In the genomic region with DNA sequence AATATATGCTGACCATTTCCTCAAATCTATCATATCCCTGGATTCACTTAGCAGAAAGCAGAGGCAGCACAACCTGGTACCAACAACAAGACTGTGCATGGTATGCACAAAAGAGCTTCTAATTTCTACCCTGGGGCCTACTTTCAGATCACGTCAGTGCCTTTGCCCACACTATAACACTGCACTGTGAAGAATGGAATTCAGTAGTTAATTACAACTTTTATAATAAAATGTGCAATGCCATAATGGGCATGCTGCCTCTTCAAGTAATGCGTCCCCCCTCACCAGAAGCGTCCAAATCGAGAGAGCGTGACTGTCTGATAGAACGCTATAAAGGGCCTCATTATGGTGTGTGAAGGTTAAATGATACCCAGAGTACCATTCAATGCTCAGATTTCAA, we compare ENCODE assay signal across 24 cellular contexts.
DNase-seq lines count a peak whose midpoint lies in the region; ATAC-seq and TF ChIP-seq lines count a peak whose summit lies in the region.
"Had no signal": no experiment of that assay in that cellular context is flagged by ENCODE, and none has a peak within 500 bp of the region (broad histone marks: within the 10 kb centered on the region; RNA-seq: fewer than 3 reads in every experiment).

No MANE protein-coding gene starts in this region.

- no peaks in the 10 kb centered on the region for H3K9me2 ChIP-seq in MM.1S (replicated peaks; ENCODE audit: insufficient read depth, low read length)
- 0 out of 2 replicates have a peak, but pooled peaks cover 3% of the 10 kb centered on the region for H3K9me2 ChIP-seq in OCI-LY7 (ENCODE audit: insufficient read depth, low read length)

- H3K27ac Mint-ChIP-seq in memory B cell, result peak overlapping the region; percentile 28
- H3K27ac Mint-ChIP-seq in CD4-positive, alpha-beta T cell, result no peak overlapping the region
- H3K27ac Mint-ChIP-seq: CD8-positive, alpha-beta T cell had no signal

- H3K36me3 ChIP-seq in DND-41 (ENCODE audit: insufficient read depth, low read length), result no peaks in the 10 kb centered on the region
- H3K36me3 ChIP-seq in MM.1S (replicated peaks; ENCODE audit: insufficient read depth, low read length), result no peaks in the 10 kb centered on the region
- no peaks in the 10 kb centered on the region for H3K36me3 ChIP-seq in OCI-LY7 (ENCODE audit: insufficient read depth, low read length)
- H3K36me3 ChIP-seq: esophagus muscularis mucosa, transverse colon had no signal

- no peak for ATAC-seq in DND-41 (ENCODE audit: insufficient read depth, low read depth)
- ATAC-seq in memory B cell (ENCODE audit: low read depth), result no peak
- ATAC-seq in CD4-positive, alpha-beta T cell (ENCODE audit: poor library complexity), result no peak
- ATAC-seq: body of pancreas; CD8-positive, alpha-beta T cell; left cardiac atrium; stimulated activated naive CD8-positive, alpha-beta T cell treated with anti-CD3 and anti-CD28 coated beads, Interleukin-15, Interleukin-2, amounts not matched to agents 100 U/mL and 50 U/mL, for 24 hours had no signal

- H3K4me1 ChIP-seq in DND-41 (ENCODE audit: insufficient read depth, low read length) (peaks cover 20% of the 10 kb centered on the region), MM.1S (ENCODE audit: low read length) (peaks cover 21% of the 10 kb centered on the region), OCI-LY7 (ENCODE audit: insufficient read depth, low read length, poor library complexity, severe bottlenecking) (peaks cover 5% of the 10 kb centered on the region)
- H3K4me1 ChIP-seq: body of pancreas, esophagus muscularis mucosa, transverse colon had no signal

- intact Hi-C loops in CD4-positive, alpha-beta T cell (cut with DNase I, micrococcal nuclease), result no loop called here
- intact Hi-C loops in OCI-LY7 (cut with micrococcal nuclease; ENCODE audit: unreplicated experiment), result no loop called here

- no peak overlapping the region for H3K4me2 ChIP-seq in DND-41 (ENCODE audit: insufficient read depth, low read length)
- peak overlapping the region; percentile 39; the same call in 1 of the 2 replicates for H3K4me2 ChIP-seq in MM.1S (ENCODE audit: low read depth, low read length)
- H3K4me2 ChIP-seq in OCI-LY7 (ENCODE audit: low read length), result no peak overlapping the region

- H3F3A ChIP-seq in MM.1S (ENCODE audit: insufficient read depth, low read length), result peaks cover 11% of the 10 kb centered on the region

- peak overlapping the region; percentile 37; the same call in 1 of the 2 replicates for H3K27ac ChIP-seq in DND-41 (ENCODE audit: low read length)
- H3K27ac ChIP-seq in MM.1S (ENCODE audit: low read length), result no peak overlapping the region
- H3K27ac ChIP-seq in CD4-positive, alpha-beta T cell (ENCODE audit: low read depth, low read length), result no peak overlapping the region
- H3K27ac ChIP-seq in OCI-LY7 (ENCODE audit: low read depth, low read length, poor library complexity, severe bottlenecking), result no peak overlapping the region
- H3K27ac ChIP-seq: body of pancreas, esophagus muscularis mucosa, VCaP had no signal

- TF ChIP-seq CTCF in DND-41 (IDR thresholded peaks at IDR 0.05; ENCODE audit: borderline replicate concordance, extremely low read depth, low read length, poor library complexity, severe bottlenecking) (no peak), MM.1S (IDR thresholded peaks at IDR 0.05; ENCODE audit: low read length) (no peak), OCI-LY7 (conservative IDR thresholded peaks at IDR 0.05; ENCODE audit: low read length) (no peak)
- TF ChIP-seq CTCF in CD4-positive, alpha-beta T cell (IDR thresholded peaks at IDR 0.05), result no peak

- H3K9me3 Mint-ChIP-seq in memory B cell, result no peaks in the 10 kb centered on the region
- H3K9me3 Mint-ChIP-seq in CD4-positive, alpha-beta T cell, result no peaks in the 10 kb centered on the region
- H3K9me3 Mint-ChIP-seq: CD8-positive, alpha-beta T cell had no signal

- POLR2A ChIA-PET in CD4-positive, alpha-beta T cell (lab: Charles Lee), result no interaction called here
- POLR2A ChIA-PET in OCI-LY7 (lab: Charles Lee), result no interaction called here

- H3K27me3 Mint-ChIP-seq in memory B cell, result no peaks in the 10 kb centered on the region
- H3K27me3 Mint-ChIP-seq in CD4-positive, alpha-beta T cell, result no peaks in the 10 kb centered on the region

- H3K27me3 ChIP-seq in DND-41 (ENCODE audit: insufficient read depth, low read length, poor library complexity) (no peaks in the 10 kb centered on the region), MM.1S (replicated peaks; ENCODE audit: insufficient read depth, low read length) (no peaks in the 10 kb centered on the region)
- no peaks in the 10 kb centered on the region for H3K27me3 ChIP-seq in CD4-positive, alpha-beta T cell (ENCODE audit: control insufficient read depth, insufficient read depth, low read length)
- H3K27me3 ChIP-seq: body of pancreas, esophagus muscularis mucosa, transverse colon had no signal

- peak overlapping the region; percentile 67 for H2AFZ ChIP-seq in DND-41 (ENCODE audit: low read depth, low read length)
- H2AFZ ChIP-seq in MM.1S (ENCODE audit: low read length), result no peak overlapping the region
- H2AFZ ChIP-seq in OCI-LY7 (ENCODE audit: low read length), result no peak overlapping the region; the same call in 1 of the 2 replicates

- peaks cover 18% of the 10 kb centered on the region for H3K4me1 Mint-ChIP-seq in memory B cell
- peaks cover 4% of the 10 kb centered on the region for H3K4me1 Mint-ChIP-seq in CD4-positive, alpha-beta T cell (ENCODE audit: low read depth)

- H3K9me3 ChIP-seq in DND-41 (ENCODE audit: insufficient read depth, low read length, severe bottlenecking), result no peaks in the 10 kb centered on the region
- no peaks in the 10 kb centered on the region for H3K9me3 ChIP-seq in MM.1S (replicated peaks; ENCODE audit: insufficient read depth, low read length)
- H3K9me3 ChIP-seq in CD4-positive, alpha-beta T cell (ENCODE audit: control insufficient read depth, low read length), result no peaks in the 10 kb centered on the region
- no peaks in the 10 kb centered on the region for H3K9me3 ChIP-seq in OCI-LY7 (ENCODE audit: low read length)
- H3K9me3 ChIP-seq: body of pancreas, esophagus muscularis mucosa, transverse colon had no signal

- H4K20me1 ChIP-seq in DND-41 (ENCODE audit: insufficient read depth, low read length) (no peaks in the 10 kb centered on the region), MM.1S (ENCODE audit: insufficient read depth, low read length) (no peaks in the 10 kb centered on the region), OCI-LY7 (ENCODE audit: insufficient read depth, low read length) (no peaks in the 10 kb centered on the region)

- peaks cover 2% of the 10 kb centered on the region for H3K36me3 Mint-ChIP-seq in memory B cell
- H3K36me3 Mint-ChIP-seq in CD4-positive, alpha-beta T cell (ENCODE audit: low read depth), result no peaks in the 10 kb centered on the region
- H3K36me3 Mint-ChIP-seq: CD8-positive, alpha-beta T cell had no signal

- H3K79me2 ChIP-seq in DND-41 (ENCODE audit: insufficient read depth, low read length), result no peaks in the 10 kb centered on the region
- no peaks in the 10 kb centered on the region for H3K79me2 ChIP-seq in MM.1S (ENCODE audit: low read length)
- no peaks in the 10 kb centered on the region for H3K79me2 ChIP-seq in OCI-LY7 (ENCODE audit: insufficient read depth, low read depth, low read length)

- CTCF ChIA-PET in CD4-positive, alpha-beta T cell (lab: Charles Lee), result no interaction called here
- CTCF ChIA-PET in OCI-LY7 (lab: Charles Lee; ENCODE audit: unreplicated experiment), result no interaction called here

- H3K9ac ChIP-seq in DND-41 (ENCODE audit: low read depth, low read length), result no peak overlapping the region
- H3K9ac ChIP-seq in MM.1S (ENCODE audit: low read length), result no peak overlapping the region

- DNase-seq in DND-41, result no peak
- DNase-seq in MM.1S, result no peak
- DNase-seq in NCI-H69 (lab: John Stamatoyannopoulos, UW), result peak; percentile 83
- no peak for DNase-seq in memory B cell (ENCODE audit: low spot score in 2 of 2)
- DNase-seq in CD4-positive, alpha-beta T cell, result no peak
- DNase-seq in OCI-LY7 (ENCODE audit: low spot score), result no peak
- DNase-seq in H4 (ENCODE audit: low spot score), result no peak
- DNase-seq: activated CD4-positive, alpha-beta T cell treated with anti-CD3 and anti-CD28 coated beads, Interleukin-2, amount 50 U/mL, for 1 hour; activated CD8-positive, alpha-beta memory T cell treated with anti-CD3 and anti-CD28 coated beads, Interleukin-2, amount 50 U/mL, for 4 hours; activated effector memory CD4-positive, alpha-beta T cell treated with Interleukin-2 at 50 U/mL for 16 hours; body of pancreas; CD8-positive, alpha-beta T cell; DMS53; effector memory CD4-positive, alpha-beta T cell; H7; Karpas-422; left cardiac atrium; NCI-H524; stimulated activated CD4-positive, alpha-beta T cell treated with anti-CD3 and anti-CD28 coated beads, Interleukin-4, amount 100 ng/mL, for 1 hour; stimulated activated naive CD8-positive, alpha-beta T cell treated with anti-CD3 and anti-CD28 coated beads, Interleukin-15, Interleukin-2, amounts not matched to agents 100 U/mL and 50 U/mL, for 24 hours; transverse colon had no signal

- no TSS peak for BruUV-seq in OCI-LY7 (replicated peaks; lab: Mats Ljungman, UMichigan)

- H3K4me3 ChIP-seq in DND-41 (ENCODE audit: low read depth in 1 of 2, low read length in 2 of 2), result no peak overlapping the region
- H3K4me3 ChIP-seq in MM.1S (ENCODE audit: low read length), result no peak overlapping the region
- H3K4me3 ChIP-seq in OCI-LY7 (ENCODE audit: low read depth, low read length, poor library complexity, severe bottlenecking), result no peak overlapping the region
- H3K4me3 ChIP-seq: body of pancreas, esophagus muscularis mucosa, transverse colon had no signal

- no peak overlapping the region for H3K4me3 Mint-ChIP-seq in memory B cell
- no peak overlapping the region for H3K4me3 Mint-ChIP-seq in CD4-positive, alpha-beta T cell
- H3K4me3 Mint-ChIP-seq: CD8-positive, alpha-beta T cell; neural crest cell had no signal
